In genomic region chr9:121559183-121559582, GRCh38 we compare ENCODE assay signal across 1 cellular context.
TF ChIP-seq lines count a peak whose summit lies in the region.

No MANE protein-coding gene starts in this region.

TF ChIP-seq in WTC11, 78 proteins besides CTCF, POLR2A, EP300 and RAD21 (continued from another document):
- no peak for TF ChIP-seq ZNF396 (CRISPR knock-in tag; IDR thresholded peaks at IDR 0.05; ENCODE audit: borderline replicate concordance)
- TF ChIP-seq, protein P1, sequence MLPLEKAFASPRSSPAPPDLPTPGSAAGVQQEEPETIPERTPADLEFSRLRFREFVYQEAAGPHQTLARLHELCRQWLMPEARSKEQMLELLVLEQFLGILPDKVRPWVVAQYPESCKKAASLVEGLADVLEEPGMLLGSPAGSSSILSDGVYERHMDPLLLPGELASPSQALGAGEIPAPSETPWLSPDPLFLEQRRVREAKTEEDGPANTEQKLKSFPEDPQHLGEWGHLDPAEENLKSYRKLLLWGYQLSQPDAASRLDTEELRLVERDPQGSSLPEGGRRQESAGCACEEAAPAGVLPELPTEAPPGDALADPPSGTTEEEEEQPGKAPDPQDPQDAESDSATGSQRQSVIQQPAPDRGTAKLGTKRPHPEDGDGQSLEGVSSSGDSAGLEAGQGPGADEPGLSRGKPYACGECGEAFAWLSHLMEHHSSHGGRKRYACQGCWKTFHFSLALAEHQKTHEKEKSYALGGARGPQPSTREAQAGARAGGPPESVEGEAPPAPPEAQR (CRISPR knock-in tag; IDR thresholded peaks at IDR 0.05) = no peak
